In genomic region chr7:73945022-73945421, GRCh38 we compare ENCODE assay signal across 34 cellular contexts.
"Had no signal": no experiment of that assay in that cellular context is flagged by ENCODE, and none has a peak within 500 bp of the region (broad histone marks: within the 10 kb centered on the region; RNA-seq: fewer than 3 reads in every experiment).

No MANE protein-coding gene starts in this region.

- ATAC-seq: activated CD8-positive, alpha-beta T cell treated with anti-CD3 and anti-CD28 coated beads for 36 hours; activated naive CD4-positive, alpha-beta T cell treated with anti-CD3 and anti-CD28 coated beads, Interleukin-2, amount 50 U/mL, for 72 hours; activated T-cell treated with anti-CD3 and anti-CD28 coated beads, Interleukin-2, amount 50 U/mL, for 4 hours; activated T-cell treated with anti-CD3 and anti-CD28 coated beads, Interleukin-2, amount 50 U/mL, for 72 hours; activated T-helper 17 cell treated with anti-CD3 and anti-CD28 coated beads, Interleukin-2, amount 50 U/mL, for 72 hours; body of pancreas had no signal

- DNase-seq: activated B cell treated with CpG ODN at 0.5 μM for 24 hours; activated CD4-positive, alpha-beta memory T cell treated with anti-CD3 and anti-CD28 coated beads for 36 hours; activated CD4-positive, alpha-beta T cell treated with anti-CD3 and anti-CD28 coated beads for 4 hours; activated CD4-positive, alpha-beta T cell treated with anti-CD3 and anti-CD28 coated beads, Interleukin-2, amount 10 ng/mL, durations not matched to agents 24 days and 14 days; activated CD4-positive, alpha-beta T cell treated with anti-CD3 and anti-CD28 coated beads, Interleukin-2, amount 50 U/mL, for 1 hour; activated CD4-positive, alpha-beta T cell treated with anti-CD3 and anti-CD28 coated beads, Interleukin-2, amount 50 U/mL, for 4 hours; activated CD4-positive, CD25-positive, alpha-beta regulatory T cell treated with anti-CD3 and anti-CD28 coated beads, Interleukin-2, amount 50 U/mL, for 72 hours; activated CD8-positive, alpha-beta memory T cell treated with anti-CD3 and anti-CD28 coated beads, Interleukin-2, amount 50 U/mL, for 4 hours; activated CD8-positive, alpha-beta T cell treated with anti-CD3 and anti-CD28 coated beads for 36 hours; activated effector memory CD4-positive, alpha-beta T cell treated with anti-CD3 and anti-CD28 coated beads, Interleukin-2, amount 50 U/mL, for 16 hours; activated gamma-delta T cell treated with Interleukin-2 at 50 U/mL for 16 hours; activated naive CD4-positive, alpha-beta T cell; activated naive CD4-positive, alpha-beta T cell treated with anti-CD3 and anti-CD28 coated beads for 36 hours; activated naive CD4-positive, alpha-beta T cell treated with anti-CD3 and anti-CD28 coated beads, Interleukin-2, amount 50 U/mL, for 16 hours; activated naive CD8-positive, alpha-beta T cell treated with anti-CD3 and anti-CD28 coated beads for 36 hours; activated T-cell treated with anti-CD3 and anti-CD28 coated beads for 4 hours; activated T-cell treated with anti-CD3 and anti-CD28 coated beads, Interleukin-2, amount 50 U/mL, for 1 hour; activated T-cell treated with anti-CD3 and anti-CD28 coated beads, Interleukin-2, amount 50 U/mL, for 4 hours; activated T-cell treated with anti-CD3 and anti-CD28 coated beads, Interleukin-2, amount 50 U/mL, for 72 hours; adrenal gland; amniotic stem cell; aorta; body of pancreas; brain microvascular endothelial cell; central memory CD4-positive, alpha-beta T cell; T-helper 2 cell; T-helper 9 cell had no signal

- H3K27ac ChIP-seq: adrenal gland, body of pancreas, brain microvascular endothelial cell, breast epithelium, VCaP had no signal

- H3K27me3 ChIP-seq: adrenal gland, body of pancreas, brain microvascular endothelial cell, breast epithelium had no signal

- H3K36me3 ChIP-seq: adrenal gland, brain microvascular endothelial cell, breast epithelium had no signal

- H3K9me3 ChIP-seq: adrenal gland had no signal

- H3K4me3 ChIP-seq: adrenal gland, body of pancreas, breast epithelium had no signal

- H3K4me1 ChIP-seq: adrenal gland, body of pancreas, breast epithelium had no signal

- FAIRE-seq: astrocyte, colon, TTC549 had no signal
